ENCODE assay signal across 11 cellular contexts in genomic region chr15:70327328-70328136, GRCh38.
A peak's percentile ranks its signal among the peaks of the same experiment; 100 is the strongest.
DNase-seq lines count a peak whose midpoint lies in the region; ATAC-seq, FAIRE-seq and TF ChIP-seq lines count a peak whose summit lies in the region.
"Had no signal": no experiment of that assay in that cellular context is flagged by ENCODE, and none has a peak within 500 bp of the region (broad histone marks: within the 10 kb centered on the region; RNA-seq: fewer than 3 reads in every experiment).

No MANE protein-coding gene starts in this region.

- no peaks in the 10 kb centered on the region for H3K79me1 ChIP-seq in H1 (ENCODE audit: low read depth, low read length)

- H3K4ac ChIP-seq in H1 (replicated peaks; ENCODE audit: insufficient read length, low read depth, low read length) = no peak overlapping the region

- H2BK20ac ChIP-seq in H1 (ENCODE audit: low read length) = no peak overlapping the region

- no peaks in the 10 kb centered on the region for H3K79me2 ChIP-seq in H1 (ENCODE audit: control insufficient read depth in 1 of 2, insufficient read depth in 2 of 2, low read length in 2 of 2)

- H3K23me2 ChIP-seq in H1 (ENCODE audit: low read depth, low read length) = no peaks in the 10 kb centered on the region

- no peak for TF ChIP-seq RAD21 in H1 (IDR thresholded peaks at IDR 0.05 in 1 of 2, conservative IDR thresholded peaks at IDR 0.05 in 1 of 2; ENCODE audit: low read depth in 2 of 2, low read length in 2 of 2)

- no peak overlapping the region for H3K18ac ChIP-seq in H1 (ENCODE audit: extremely low read depth, low read length)

- ATAC-seq in GM18861 (IDR thresholded peaks at IDR 0.05; ENCODE audit: unreplicated experiment) (peak; percentile 29), gastrocnemius medialis (peak; percentile 8 to 23), GM21737 (IDR thresholded peaks at IDR 0.05; ENCODE audit: unreplicated experiment) (no peak)
- ATAC-seq: left lobe of liver had no signal

- no peak overlapping the region for H3K56ac ChIP-seq in H1 (replicated peaks; ENCODE audit: insufficient read length, low read depth, low read length)

- H2BK15ac ChIP-seq in H1 (ENCODE audit: low read length) = no peak overlapping the region

- H3K9ac ChIP-seq in H1 (replicated peaks in 1 of 4; ENCODE audit: extremely low read depth in 1 of 4, low read depth in 3 of 4, low read length in 3 of 4) = no peak overlapping the region

- H3K27me3 Mint-ChIP-seq in activated naive CD4-positive, alpha-beta T cell treated with anti-CD3 and anti-CD28 coated beads for 36 hours (ENCODE audit: low read depth) = peaks cover 3% of the 10 kb centered on the region

- H3K4me3 Mint-ChIP-seq in activated naive CD4-positive, alpha-beta T cell treated with anti-CD3 and anti-CD28 coated beads for 36 hours = no peak overlapping the region
- H3K4me3 Mint-ChIP-seq: activated naive CD8-positive, alpha-beta T cell had no signal

- H3K4me3 ChIP-seq in H1 (ENCODE audit: extremely low read depth in 1 of 4, insufficient read depth in 2 of 4, low read depth in 3 of 4, low read length in 4 of 4) = no peak overlapping the region
- no peak overlapping the region for H3K4me3 ChIP-seq in gastrocnemius medialis

- H2AFZ ChIP-seq in H1 (ENCODE audit: low read length) = peak overlapping the region; percentile 34; the same call in 1 of the 2 replicates

- no peak overlapping the region for H2BK120ac ChIP-seq in H1 (replicated peaks; ENCODE audit: low read depth, low read length)

- H2BK5ac ChIP-seq in H1 (ENCODE audit: low read depth, low read length) = no peak overlapping the region

- H3K36me3 Mint-ChIP-seq in activated naive CD4-positive, alpha-beta T cell treated with anti-CD3 and anti-CD28 coated beads for 36 hours (ENCODE audit: low read depth) = no peaks in the 10 kb centered on the region
- H3K36me3 Mint-ChIP-seq: activated naive CD8-positive, alpha-beta T cell had no signal

- CTCF ChIA-PET in H1 (lab: Charles Lee; ENCODE audit: partially characterized antibody) = interaction anchor here (1.2 kb wide), 1 partner anchor 29 kb away, joined by 3 read pairs; no protein-coding TSS in a partner anchor
- CTCF ChIA-PET in activated naive CD4-positive, alpha-beta T cell treated with anti-CD3 and anti-CD28 coated beads for 36 hours (lab: Charles Lee) = no interaction called here

- no peak for TF ChIP-seq POLR2A in H1 (IDR thresholded peaks at IDR 0.05; ENCODE audit: control extremely low read depth in 1 of 2, low read depth in 2 of 2, low read length in 2 of 2)
- TF ChIP-seq POLR2A in gastrocnemius medialis (IDR thresholded peaks at IDR 0.05) = no peak

- no peak overlapping the region for H4K8ac ChIP-seq in H1 (ENCODE audit: extremely low read depth, insufficient read depth, low read length)

- no peak overlapping the region for H2BK12ac ChIP-seq in H1 (ENCODE audit: low read depth, low read length)

- peaks cover 0 to 8% (median 0%) of the 10 kb centered on the region in 4 experiments; a peak in 2 of 7 replicates for H3K4me1 ChIP-seq in H1 (replicated peaks in 1 of 4; ENCODE audit: control insufficient read depth in 3 of 4, insufficient read depth in 4 of 4, low read length in 3 of 4)
- peaks cover 0 to 8% of the 10 kb centered on the region in 2 donors for H3K4me1 ChIP-seq in gastrocnemius medialis

- H3K9me3 Mint-ChIP-seq in activated naive CD4-positive, alpha-beta T cell treated with anti-CD3 and anti-CD28 coated beads for 36 hours = peaks cover 5% of the 10 kb centered on the region

- 0 out of 4 replicates have a peak, but pooled peaks cover 0 to 3% of the 10 kb centered on the region in 2 experiments for H3K9me3 ChIP-seq in H1 (ENCODE audit: insufficient read depth in 2 of 2, low read depth in 1 of 2, low read length in 1 of 2)
- no peaks in the 10 kb centered on the region for H3K9me3 ChIP-seq in gastrocnemius medialis

- H3K27me3 ChIP-seq in H1 (replicated peaks in 1 of 4; ENCODE audit: control insufficient read depth in 3 of 4, extremely low read depth in 1 of 4, insufficient read depth in 3 of 4, low read length in 3 of 4) (no peaks in the 10 kb centered on the region), gastrocnemius medialis (no peaks in the 10 kb centered on the region)

- intact Hi-C loops in gastrocnemius medialis (cut with DNase I; ENCODE audit: low total_unique reads) = no loop called here
- intact Hi-C loops in activated naive CD4-positive, alpha-beta T cell treated with anti-CD3 and anti-CD28 coated beads for 36 hours (cut with micrococcal nuclease) = no loop called here

- WGBS in H1 (ENCODE audit: extremely low coverage in 1 of 2, insufficient coverage in 1 of 2, insufficient read length in 1 of 2, insufficient replicate concordance in 2 of 2, low coverage in 1 of 2, low lambda C conversion rate in 2 of 2, missing lambda C conversion rate in 1 of 2), 2 experiments = 70% methylated on average over 4 of the region's 5 CpGs; no CpG with 5 or more reads in 1 of the 2 experiments

- H3K23ac ChIP-seq in H1 (ENCODE audit: insufficient read length) = no peak overlapping the region

- in situ Hi-C loops in gastrocnemius medialis (cut with MboI; ENCODE audit: low sequenced_read_pairs in 4 of 4) = no loop called here

- TF ChIP-seq EP300 in H1 (IDR thresholded peaks at IDR 0.05; ENCODE audit: borderline replicate concordance in 1 of 2, low read depth in 2 of 2, low read length in 2 of 2) = no peak

- H2AK5ac ChIP-seq in H1 (ENCODE audit: low read depth, low read length) = no peak overlapping the region

- H3K27ac ChIP-seq in H1 (ENCODE audit: low read depth, low read length) (no peak overlapping the region), gastrocnemius medialis (no peak overlapping the region)

- no peak for FAIRE-seq in H1 (lab: Jason Lieb, UNC)

- H3K4me2 ChIP-seq in H1 (ENCODE audit: insufficient read depth in 1 of 2, low read depth in 2 of 2, low read length in 2 of 2) = no peak overlapping the region

- H4K5ac ChIP-seq in H1 (ENCODE audit: insufficient read length, low read depth, low read length) = no peak overlapping the region

- no peak overlapping the region for H4K91ac ChIP-seq in H1 (replicated peaks; ENCODE audit: insufficient read length, low read length)

- POLR2A ChIA-PET in H1 (lab: Charles Lee; ENCODE audit: partially characterized antibody) = no interaction called here

- no peak overlapping the region for H3K14ac ChIP-seq in H1 (ENCODE audit: insufficient read length)

- no peak for TF ChIP-seq CTCF in H1 (IDR thresholded peaks at IDR 0.05; ENCODE audit: control extremely low read depth in 1 of 3, insufficient read depth in 1 of 3, low read depth in 1 of 3, low read length in 3 of 3)
- TF ChIP-seq CTCF in gastrocnemius medialis (IDR thresholded peaks at IDR 0.05 in 4 of 5, conservative IDR thresholded peaks at IDR 0.05 in 1 of 5) = no peak
- TF ChIP-seq CTCF in GM20000 (IDR thresholded peaks at IDR 0.05; ENCODE audit: extremely low read depth, missing control alignments) = no peak

- H3K4me1 Mint-ChIP-seq in activated naive CD4-positive, alpha-beta T cell treated with anti-CD3 and anti-CD28 coated beads for 36 hours (ENCODE audit: low read depth) = peaks cover 3% of the 10 kb centered on the region

- H3K36me3 ChIP-seq in H1 (ENCODE audit: control insufficient read depth in 2 of 4, insufficient read depth in 4 of 4, low read length in 3 of 4) = no peaks in the 10 kb centered on the region
- no peaks in the 10 kb centered on the region for H3K36me3 ChIP-seq in gastrocnemius medialis

- no peaks in the 10 kb centered on the region for H4K20me1 ChIP-seq in H1 (replicated peaks in 1 of 2; ENCODE audit: control insufficient read depth in 1 of 2, insufficient read depth in 2 of 2, low read length in 2 of 2)

- H3K27ac Mint-ChIP-seq in activated naive CD4-positive, alpha-beta T cell treated with anti-CD3 and anti-CD28 coated beads for 36 hours = no peak overlapping the region
- H3K27ac Mint-ChIP-seq: activated naive CD8-positive, alpha-beta T cell had no signal

- DNase-seq in MV-4-11 (lab: John Stamatoyannopoulos, UW) (peak; percentile 84), H1 (ENCODE audit: low read depth in 1 of 2, low spot score in 2 of 2) (peak in 1 of 2 experiments; percentile 39), gastrocnemius medialis (no peak), NAMALWA (ENCODE audit: low spot score) (no peak), GM20000 (ENCODE audit: low spot score) (no peak)
- DNase-seq in activated naive CD4-positive, alpha-beta T cell treated with anti-CD3 and anti-CD28 coated beads for 36 hours = no peak
- DNase-seq: NCI-H774 had no signal

TF ChIP-seq in H1, 55 proteins besides CTCF, POLR2A, EP300 and RAD21 (continues in another document):
- TF ChIP-seq EZH2 (IDR thresholded peaks at IDR 0.05; ENCODE audit: low read depth, low read length, severe bottlenecking) = no peak
- no peak for TF ChIP-seq CEBPB (IDR thresholded peaks at IDR 0.05; ENCODE audit: low read depth, low read length)
- no peak for TF ChIP-seq MAFK (IDR thresholded peaks at IDR 0.05; ENCODE audit: low read depth, low read length)
